Comparison of ENCODE assay signal across 22 cellular contexts in genomic region chr11:85672111-85672875, GRCh38. TPM values are rescaled to one million over a fixed set of nuclear protein-coding genes. Genes with fewer than 3 reads are reported as not detected.
"Had no signal": no experiment of that assay in that cellular context is flagged by ENCODE, and none has a peak within 500 bp of the region (broad histone marks: within the 10 kb centered on the region; RNA-seq: fewer than 3 reads in every experiment).

No MANE protein-coding gene starts in this region.

- H3K9me3 Mint-ChIP-seq: activated CD4-positive, alpha-beta memory T cell treated with anti-CD3 and anti-CD28 coated beads, Interleukin-2, amount 10 ng/mL, durations not matched to agents 7 days and 5 days had no signal

- H3K36me3 ChIP-seq: breast epithelium, left lung, sigmoid colon, thoracic aorta, upper lobe of right lung had no signal

- H3K27me3 ChIP-seq: breast epithelium, left lung, sigmoid colon, upper lobe of right lung had no signal

- DNase-seq: activated CD4-positive, alpha-beta memory T cell treated with anti-CD3 and anti-CD28 coated beads, Interleukin-2, amount 10 ng/mL, durations not matched to agents 7 days and 5 days; activated CD4-positive, alpha-beta T cell treated with anti-CD3 and anti-CD28 coated beads for 36 hours; activated gamma-delta T cell; activated T-cell treated with anti-CD3 and anti-CD28 coated beads, Interleukin-2, amount 50 U/mL, for 48 hours; cortex of kidney; erythroblast; head of caudate nucleus; kidney; left lung; mammary epithelial cell; nephron progenitor cell; occipital lobe; sigmoid colon; stimulated activated CD4-positive, alpha-beta T cell treated with anti-CD3 and anti-CD28 coated beads, Interleukin-4, amount 100 ng/mL, for 24 hours; stimulated activated naive B cell treated with anti-CD40 and anti-IgM and Interleukin-4, amounts not matched to agents 10 μg/mL and 1 μg/mL and 100 μg/mL, for 72 hours; upper lobe of right lung had no signal

- ATAC-seq: activated CD4-positive, alpha-beta T cell treated with anti-CD3 and anti-CD28 coated beads for 36 hours; left lung; upper lobe of right lung had no signal

- H3K4me1 Mint-ChIP-seq: activated CD4-positive, alpha-beta T cell treated with anti-CD3 and anti-CD28 coated beads for 36 hours; activated naive CD4-positive, alpha-beta T cell treated with anti-CD3 and anti-CD28 coated beads, Interleukin-2, amount 50 U/mL, for 24 hours; nephron progenitor cell; stimulated activated naive B cell treated with anti-CD40 and anti-IgM and Interleukin-4, amounts not matched to agents 10 μg/mL and 1 μg/mL and 100 μg/mL, for 72 hours had no signal

- H3K27me3 Mint-ChIP-seq: activated CD4-positive, alpha-beta memory T cell treated with anti-CD3 and anti-CD28 coated beads, Interleukin-2, amount 10 ng/mL, durations not matched to agents 7 days and 5 days; activated CD4-positive, alpha-beta T cell treated with anti-CD3 and anti-CD28 coated beads for 36 hours; activated naive CD4-positive, alpha-beta T cell treated with anti-CD3 and anti-CD28 coated beads, Interleukin-2, amount 50 U/mL, for 24 hours had no signal

- FAIRE-seq: astrocyte, endometrium, frontal cortex, kidney had no signal

- H3K9me3 ChIP-seq: sigmoid colon, thoracic aorta, upper lobe of right lung had no signal

- H3K36me3 Mint-ChIP-seq: activated naive CD4-positive, alpha-beta T cell treated with anti-CD3 and anti-CD28 coated beads, Interleukin-2, amount 50 U/mL, for 24 hours had no signal

- H3K4me1 ChIP-seq: breast epithelium, left lung, sigmoid colon, upper lobe of right lung had no signal

- H3K27ac Mint-ChIP-seq: activated CD4-positive, alpha-beta memory T cell treated with anti-CD3 and anti-CD28 coated beads, Interleukin-2, amount 10 ng/mL, durations not matched to agents 7 days and 5 days; activated CD4-positive, alpha-beta T cell treated with anti-CD3 and anti-CD28 coated beads for 36 hours; activated naive CD4-positive, alpha-beta T cell treated with anti-CD3 and anti-CD28 coated beads, Interleukin-2, amount 50 U/mL, for 24 hours; nephron progenitor cell; stimulated activated naive B cell treated with anti-CD40 and anti-IgM and Interleukin-4, amounts not matched to agents 10 μg/mL and 1 μg/mL and 100 μg/mL, for 72 hours had no signal

- H3K27ac ChIP-seq: breast epithelium, left lung, sigmoid colon, thoracic aorta, upper lobe of right lung had no signal

- H3K4me3 Mint-ChIP-seq: activated CD4-positive, alpha-beta memory T cell treated with anti-CD3 and anti-CD28 coated beads, Interleukin-2, amount 10 ng/mL, durations not matched to agents 7 days and 5 days; activated CD4-positive, alpha-beta T cell treated with anti-CD3 and anti-CD28 coated beads for 36 hours; activated naive CD4-positive, alpha-beta T cell treated with anti-CD3 and anti-CD28 coated beads, Interleukin-2, amount 50 U/mL, for 24 hours; nephron progenitor cell; stimulated activated naive B cell treated with anti-CD40 and anti-IgM and Interleukin-4, amounts not matched to agents 10 μg/mL and 1 μg/mL and 100 μg/mL, for 72 hours had no signal

- H3K4me3 ChIP-seq: breast epithelium, left lung, sigmoid colon, thoracic aorta, upper lobe of right lung had no signal

RNA-seq across cellular contexts. Expression of gene CCDC89, which starts 13.7 kb away (rescaled TPM):
- total RNA-seq: activated CD4-positive, alpha-beta T cell treated with anti-CD3 and anti-CD28 coated beads for 36 hours had no signal
- polyA plus RNA-seq: mammary epithelial cell had no signal
